Comparison of ENCODE assay signal across 11 cellular contexts in genomic region chr6:169263836-169264608, GRCh38. TPM values are rescaled to one million over a fixed set of nuclear protein-coding genes. Genes with fewer than 3 reads are reported as not detected.
DNase-seq lines count a peak whose midpoint lies in the region; ATAC-seq and TF ChIP-seq lines count a peak whose summit lies in the region.
"Had no signal": no experiment of that assay in that cellular context is flagged by ENCODE, and none has a peak within 500 bp of the region (broad histone marks: within the 10 kb centered on the region; RNA-seq: fewer than 3 reads in every experiment).

No MANE protein-coding gene starts in this region.

- H3K36me3 ChIP-seq in breast epithelium (no peaks in the 10 kb centered on the region), thyroid gland (no peaks in the 10 kb centered on the region)

- ATAC-seq in T-cell (replicated peaks in 1 of 4), result no peak
- ATAC-seq: GM23338 had no signal

- DNase-seq in MCF 10A (ENCODE audit: unreplicated experiment) (peak; percentile 81), breast epithelium (ENCODE audit: low spot score in 2 of 2) (no peak), RPMI8226 (peak; percentile 14), glomerular visceral epithelial cell (ENCODE audit: extremely low spot score) (peak; percentile 91), thyroid gland (peak; percentile 65), NCI-H524 (lab: John Stamatoyannopoulos, UW) (no peak), HCEC 1CT (no peak), T-cell (no peak)
- DNase-seq: SIG-M5 had no signal

- no peaks in the 10 kb centered on the region for H3K27me3 ChIP-seq in breast epithelium
- no peaks in the 10 kb centered on the region for H3K27me3 ChIP-seq in thyroid gland

- WGBS in thyroid gland, 2 donors, result 72 to 76% methylated on average over 21 of the region's 21 CpGs

- no peak overlapping the region for H3K4me3 ChIP-seq in breast epithelium
- H3K4me3 ChIP-seq in thyroid gland (replicated peaks in 1 of 3), result no peak overlapping the region
- H3K4me3 ChIP-seq: GM23338, lung had no signal

- no TSS peak for BruUV-seq in MCF 10A (replicated peaks; lab: Mats Ljungman, UMichigan)

- H3K4me3 Mint-ChIP-seq in MCF 10A (ENCODE audit: unreplicated experiment), result no peak overlapping the region
- no peak overlapping the region for H3K4me3 Mint-ChIP-seq in T-cell
- H3K4me3 Mint-ChIP-seq: GM23338 had no signal

- TF ChIP-seq POLR2A in breast epithelium (IDR thresholded peaks at IDR 0.05) (no peak), thyroid gland (IDR thresholded peaks at IDR 0.05) (no peak)

- H3K9me3 Mint-ChIP-seq in MCF 10A (ENCODE audit: unreplicated experiment) (no peaks in the 10 kb centered on the region), T-cell (no peaks in the 10 kb centered on the region)

- H3K27me3 Mint-ChIP-seq in MCF 10A (ENCODE audit: insufficient read depth, unreplicated experiment), result no peaks in the 10 kb centered on the region
- peaks cover 13 to 14% of the 10 kb centered on the region in 2 donors for H3K27me3 Mint-ChIP-seq in T-cell

- intact Hi-C loops in MCF 10A (cut with micrococcal nuclease), result no loop called here
- intact Hi-C loops in breast epithelium (cut with DNase I; ENCODE audit: low total_unique reads), result no loop called here
- intact Hi-C loops in thyroid gland (cut with DNase I), result no loop called here

- H3K27ac ChIP-seq in breast epithelium (no peak overlapping the region), thyroid gland (no peak overlapping the region)

- no peak overlapping the region for H3K27ac Mint-ChIP-seq in MCF 10A (ENCODE audit: low read depth, unreplicated experiment)
- H3K27ac Mint-ChIP-seq in T-cell, result no peak overlapping the region
- H3K27ac Mint-ChIP-seq: GM23338 had no signal

- H3K4me1 Mint-ChIP-seq in MCF 10A (ENCODE audit: insufficient read depth, unreplicated experiment), result peaks cover 6% of the 10 kb centered on the region
- H3K4me1 Mint-ChIP-seq in T-cell, result no peaks in the 10 kb centered on the region

- H3K9me3 ChIP-seq in breast epithelium (no peaks in the 10 kb centered on the region), thyroid gland (no peaks in the 10 kb centered on the region)

- H3K4me1 ChIP-seq in breast epithelium (no peaks in the 10 kb centered on the region), thyroid gland (no peaks in the 10 kb centered on the region)

- TF ChIP-seq CTCF in MCF 10A (IDR thresholded peaks at IDR 0.05; ENCODE audit: unreplicated experiment) (no peak), breast epithelium (IDR thresholded peaks at IDR 0.05) (no peak), thyroid gland (IDR thresholded peaks at IDR 0.05) (no peak)

- POLR2A ChIA-PET in MCF 10A (lab: Yijun Ruan, JAX) (interaction anchor here (0.5 to 1.4 kb wide), 5 partner anchors 12 to 446 kb away, joined by 3 to 4 read pairs (median 3); no protein-coding TSS in a partner anchor), T-cell (lab: Charles Lee) (no interaction called here)

- CTCF ChIA-PET in MCF 10A (lab: Yijun Ruan, JAX), result interaction anchor here (0.6 to 1.0 kb wide), 2 partner anchors 10 to 449 kb away, joined by 3 to 4 read pairs; no protein-coding TSS in a partner anchor
- CTCF ChIA-PET in T-cell (lab: Charles Lee), result no interaction called here

- no peaks in the 10 kb centered on the region for H3K36me3 Mint-ChIP-seq in MCF 10A (ENCODE audit: insufficient read depth, unreplicated experiment)
- no peaks in the 10 kb centered on the region for H3K36me3 Mint-ChIP-seq in T-cell

RNA-seq across cellular contexts. Expression of gene THBS2, which starts 10.4 kb away (rescaled TPM):
- total RNA-seq in MCF 10A (2022) (0.05 TPM in 1 of 2 replicates, not detected in the other), breast epithelium (100 to 1,000 TPM in 1 of 3 donors, 10 to 100 TPM in 2; 31.9 to 145 (median 73.0) TPM), thyroid gland (10 to 100 TPM; 12.0 to 74.7 (median 16.4) TPM), T-cell (under 1 TPM in 3 of 5 donors, not detected in 2; 0.09 to 0.39 (median 0.12) TPM)

Comparison
In these comparisons a context has a peak if more than half of its experiments do, and no peak if none do; other contexts are left out.
1. DNase-seq: peak in MCF 10A (single experiment), RPMI8226 (single experiment), glomerular visceral epithelial cell (single experiment) and thyroid gland (2 of 2); none in breast epithelium (0 of 2), NCI-H524 (0 of 2), HCEC 1CT (single experiment) and T-cell (0 of 34).
2. RNA of gene THBS2, which starts 10.4 kb away (total RNA-seq): 31.9 to 145 TPM in breast epithelium and 12.0 to 74.7 TPM in thyroid gland; 0.05 TPM in MCF 10A and 0.09 to 0.39 TPM in T-cell; every median in the first group is over 4 times any median in the second.